ENCODE assay signal across 15 cellular contexts in the genomic region with DNA sequence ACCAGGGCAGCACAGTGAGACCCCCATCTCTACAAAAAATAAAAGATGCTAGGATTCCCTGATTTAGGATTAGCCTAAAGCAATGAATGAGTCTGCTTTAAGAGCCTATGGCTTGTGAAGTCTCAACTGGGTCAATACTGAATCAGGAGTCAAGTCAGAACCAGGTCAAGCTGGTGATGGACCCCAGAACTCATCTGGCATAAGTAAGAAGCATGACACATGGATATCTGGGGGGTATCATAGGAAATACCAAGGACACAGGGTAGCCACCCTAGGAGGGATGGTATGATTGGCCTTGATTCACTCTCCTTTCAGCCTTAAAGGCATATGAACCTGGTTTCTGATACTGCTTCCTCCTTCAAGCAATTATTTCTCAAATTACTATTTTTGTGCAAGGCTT.
A peak's percentile ranks its signal among the peaks of the same experiment; 100 is the strongest.
DNase-seq lines count a peak whose midpoint lies in the region; ATAC-seq and TF ChIP-seq lines count a peak whose summit lies in the region.
"Had no signal": no experiment of that assay in that cellular context is flagged by ENCODE, and none has a peak within 500 bp of the region (broad histone marks: within the 10 kb centered on the region; RNA-seq: fewer than 3 reads in every experiment).

No MANE protein-coding gene starts in this region.

- 0 out of 2 replicates have a peak overlapping the region, but pooled peaks have one; percentile 55 for H3K27ac ChIP-seq in GM23248
- H3K27ac ChIP-seq in fibroblast of lung (ENCODE audit: insufficient read depth, low read length) = no peak overlapping the region
- H3K27ac ChIP-seq in RWPE1 = no peak overlapping the region
- no peak overlapping the region for H3K27ac ChIP-seq in naive thymus-derived CD4-positive, alpha-beta T cell (ENCODE audit: low read depth, low read length)

- no peaks in the 10 kb centered on the region for H3K9me3 ChIP-seq in GM23248 (ENCODE audit: low read depth)
- H3K9me3 ChIP-seq in fibroblast of lung (ENCODE audit: control insufficient read depth, insufficient read depth, low read depth, low read length) = no peaks in the 10 kb centered on the region
- H3K9me3 ChIP-seq in naive thymus-derived CD4-positive, alpha-beta T cell (ENCODE audit: control insufficient read depth in 2 of 3, low read length in 3 of 3) = no peaks in the 10 kb centered on the region
- H3K9me3 ChIP-seq: Caco-2 had no signal

- ATAC-seq in activated CD8-positive, alpha-beta memory T cell treated with anti-CD3 and anti-CD28 coated beads, Interleukin-2, amount 10 ng/mL, durations not matched to agents 7 days and 5 days = no peak
- no peak for ATAC-seq in naive thymus-derived CD4-positive, alpha-beta T cell

- H3K9me3 Mint-ChIP-seq in activated CD8-positive, alpha-beta memory T cell treated with anti-CD3 and anti-CD28 coated beads, Interleukin-2, amount 10 ng/mL, durations not matched to agents 7 days and 5 days (ENCODE audit: low read depth) = no peaks in the 10 kb centered on the region
- no peaks in the 10 kb centered on the region for H3K9me3 Mint-ChIP-seq in activated CD4-positive, alpha-beta memory T cell treated with anti-CD3 and anti-CD28 coated beads for 36 hours
- peaks cover 0 to 7% (median 0%) of the 10 kb centered on the region in 11 donors for H3K9me3 Mint-ChIP-seq in naive thymus-derived CD4-positive, alpha-beta T cell
- H3K9me3 Mint-ChIP-seq: IgD-negative memory B cell had no signal

- H3K4me1 Mint-ChIP-seq in activated CD8-positive, alpha-beta memory T cell treated with anti-CD3 and anti-CD28 coated beads, Interleukin-2, amount 10 ng/mL, durations not matched to agents 7 days and 5 days = peaks cover 82% of the 10 kb centered on the region
- H3K4me1 Mint-ChIP-seq in activated CD4-positive, alpha-beta memory T cell treated with anti-CD3 and anti-CD28 coated beads for 36 hours (ENCODE audit: low read depth) = peaks cover 68% of the 10 kb centered on the region
- H3K4me1 Mint-ChIP-seq in naive thymus-derived CD4-positive, alpha-beta T cell = peaks cover 9 to 73% (median 22%) of the 10 kb centered on the region in 7 donors

- H3K27ac Mint-ChIP-seq in activated CD8-positive, alpha-beta memory T cell treated with anti-CD3 and anti-CD28 coated beads, Interleukin-2, amount 10 ng/mL, durations not matched to agents 7 days and 5 days = peak overlapping the region; percentile 72
- peak overlapping the region; percentile 49 for H3K27ac Mint-ChIP-seq in activated CD4-positive, alpha-beta memory T cell treated with anti-CD3 and anti-CD28 coated beads for 36 hours
- H3K27ac Mint-ChIP-seq in naive thymus-derived CD4-positive, alpha-beta T cell = peak overlapping the region in 1 of 9 donors; percentile 75
- H3K27ac Mint-ChIP-seq: IgD-negative memory B cell had no signal

- no peaks in the 10 kb centered on the region for H3K27me3 Mint-ChIP-seq in activated CD8-positive, alpha-beta memory T cell treated with anti-CD3 and anti-CD28 coated beads, Interleukin-2, amount 10 ng/mL, durations not matched to agents 7 days and 5 days
- H3K27me3 Mint-ChIP-seq in activated CD4-positive, alpha-beta memory T cell treated with anti-CD3 and anti-CD28 coated beads for 36 hours = no peaks in the 10 kb centered on the region
- H3K27me3 Mint-ChIP-seq in naive thymus-derived CD4-positive, alpha-beta T cell = no peaks in the 10 kb centered on the region
- H3K27me3 Mint-ChIP-seq: IgD-negative memory B cell had no signal

- in situ Hi-C loops in GM23248 (cut with MboI) = no loop called here

- no peak overlapping the region for H3K4me2 ChIP-seq in GM23248 (ENCODE audit: unreplicated experiment)
- H3K4me2 ChIP-seq in fibroblast of lung (ENCODE audit: extremely low read depth, insufficient read depth, low read length) = peak overlapping the region; percentile 25

- no peak overlapping the region for H3K4me3 ChIP-seq in GM23248
- no peak overlapping the region for H3K4me3 ChIP-seq in fibroblast of lung (replicated peaks in 1 of 4; ENCODE audit: control extremely low read depth in 1 of 4, insufficient read depth in 1 of 4, low read depth in 3 of 4, low read length in 4 of 4)
- no peak overlapping the region for H3K4me3 ChIP-seq in naive thymus-derived CD4-positive, alpha-beta T cell (ENCODE audit: low read length)

- H4K20me1 ChIP-seq in GM23248 (ENCODE audit: insufficient read depth) (no peaks in the 10 kb centered on the region), fibroblast of lung (ENCODE audit: control insufficient read depth, extremely low read depth, insufficient read depth, low read length) (no peaks in the 10 kb centered on the region)

- POLR2A ChIA-PET in activated CD4-positive, alpha-beta memory T cell treated with anti-CD3 and anti-CD28 coated beads for 36 hours (lab: Charles Lee) = no interaction called here
- POLR2A ChIA-PET in RWPE1 (lab: Yijun Ruan, JAX; ENCODE audit: low non-redundant PET) = no interaction called here
- POLR2A ChIA-PET in naive thymus-derived CD4-positive, alpha-beta T cell (lab: Charles Lee) = interaction anchor here (0.6 to 1.7 kb wide), 2 partner anchors 13 to 185 kb away, joined by 3 read pairs; no protein-coding TSS in a partner anchor

- CTCF ChIA-PET in activated CD8-positive, alpha-beta memory T cell treated with anti-CD3 and anti-CD28 coated beads, Interleukin-2, amount 10 ng/mL, durations not matched to agents 7 days and 5 days (lab: Charles Lee) = no interaction called here
- CTCF ChIA-PET in activated CD4-positive, alpha-beta memory T cell treated with anti-CD3 and anti-CD28 coated beads for 36 hours (lab: Charles Lee) = no interaction called here
- CTCF ChIA-PET in RWPE1 (lab: Yijun Ruan, JAX) = interaction anchor here (0.8 kb wide), 1 partner anchor 286 kb away, joined by 3 read pairs; no protein-coding TSS in a partner anchor
- CTCF ChIA-PET in naive thymus-derived CD4-positive, alpha-beta T cell (lab: Charles Lee) = no interaction called here

- no peak for DNase-seq in activated CD8-positive, alpha-beta memory T cell treated with anti-CD3 and anti-CD28 coated beads, Interleukin-2, amount 10 ng/mL, durations not matched to agents 7 days and 5 days
- DNase-seq in activated CD8-positive, alpha-beta memory T cell treated with anti-CD3 and anti-CD28 coated beads for 24 hours = no peak
- DNase-seq in GM23248 (no peak), fibroblast of lung (ENCODE audit: low read depth in 2 of 2) (no peak), RWPE1 (ENCODE audit: low spot score) (no peak), cerebellum (ENCODE audit: low spot score) (no peak)
- no peak for DNase-seq in activated CD4-positive, alpha-beta memory T cell treated with anti-CD3 and anti-CD28 coated beads for 36 hours
- DNase-seq in naive thymus-derived CD4-positive, alpha-beta T cell = no peak
- DNase-seq: AML-193, Caco-2, NCI-H1417, NCI-H1930, NCI-H2171, NCI-H446 treated with DMSO at 0.1 percent for 48 hours had no signal

- peaks cover 44% of the 10 kb centered on the region for H3F3A ChIP-seq in GM23248 (ENCODE audit: insufficient read depth)

- H3K79me2 ChIP-seq in GM23248 (ENCODE audit: insufficient read depth) = peaks cover 68% of the 10 kb centered on the region
- peaks cover 4% of the 10 kb centered on the region for H3K79me2 ChIP-seq in fibroblast of lung (ENCODE audit: control insufficient read depth, insufficient read depth, low read length)

- no peaks in the 10 kb centered on the region for H3K9me2 ChIP-seq in GM23248 (ENCODE audit: insufficient read depth)

- H2AFZ ChIP-seq in GM23248 (no peak overlapping the region), fibroblast of lung (ENCODE audit: low read length) (no peak overlapping the region)

- H3K9ac ChIP-seq in GM23248 (no peak overlapping the region), fibroblast of lung (ENCODE audit: insufficient read depth, low read length) (no peak overlapping the region)

- H3K4me3 Mint-ChIP-seq in activated CD8-positive, alpha-beta memory T cell treated with anti-CD3 and anti-CD28 coated beads, Interleukin-2, amount 10 ng/mL, durations not matched to agents 7 days and 5 days = peak overlapping the region; percentile 15
- H3K4me3 Mint-ChIP-seq in activated CD4-positive, alpha-beta memory T cell treated with anti-CD3 and anti-CD28 coated beads for 36 hours = peak overlapping the region; percentile 3
- peak overlapping the region in 1 of 10 donors; percentile 44 for H3K4me3 Mint-ChIP-seq in naive thymus-derived CD4-positive, alpha-beta T cell
- H3K4me3 Mint-ChIP-seq: IgD-negative memory B cell had no signal

- H3K27me3 ChIP-seq in GM23248 (replicated peaks; ENCODE audit: insufficient read depth) (no peaks in the 10 kb centered on the region), fibroblast of lung (ENCODE audit: control insufficient read depth, insufficient read depth, low read length) (no peaks in the 10 kb centered on the region)
- H3K27me3 ChIP-seq in naive thymus-derived CD4-positive, alpha-beta T cell (ENCODE audit: control insufficient read depth in 2 of 2, insufficient read depth in 2 of 2, low read length in 2 of 2) = no peaks in the 10 kb centered on the region

- H3K36me3 Mint-ChIP-seq in activated CD8-positive, alpha-beta memory T cell treated with anti-CD3 and anti-CD28 coated beads, Interleukin-2, amount 10 ng/mL, durations not matched to agents 7 days and 5 days = peaks cover 72% of the 10 kb centered on the region
- H3K36me3 Mint-ChIP-seq in activated CD4-positive, alpha-beta memory T cell treated with anti-CD3 and anti-CD28 coated beads for 36 hours = peaks cover 49% of the 10 kb centered on the region
- peaks cover 10 to 58% (median 27%) of the 10 kb centered on the region in 5 donors for H3K36me3 Mint-ChIP-seq in naive thymus-derived CD4-positive, alpha-beta T cell

- intact Hi-C loops in activated CD4-positive, alpha-beta memory T cell treated with anti-CD3 and anti-CD28 coated beads for 36 hours (cut with micrococcal nuclease) = no loop called here
- intact Hi-C loops in naive thymus-derived CD4-positive, alpha-beta T cell (cut with micrococcal nuclease) = no loop called here

- peaks cover 18% of the 10 kb centered on the region for H3K36me3 ChIP-seq in GM23248 (ENCODE audit: low read depth)
- H3K36me3 ChIP-seq in fibroblast of lung (ENCODE audit: control insufficient read depth, insufficient read depth, low read length) = peaks cover 1% of the 10 kb centered on the region
- peaks cover 0 to 3% (median 0%) of the 10 kb centered on the region in 3 experiments for H3K36me3 ChIP-seq in naive thymus-derived CD4-positive, alpha-beta T cell (ENCODE audit: control insufficient read depth in 2 of 3, insufficient read depth in 3 of 3, low read length in 3 of 3)

- H3K4me1 ChIP-seq in GM23248 (ENCODE audit: insufficient read depth) = peaks cover 38% of the 10 kb centered on the region
- peaks cover 16% of the 10 kb centered on the region for H3K4me1 ChIP-seq in fibroblast of lung (ENCODE audit: control insufficient read depth, extremely low read depth, insufficient read depth, low read length)
- no peaks in the 10 kb centered on the region for H3K4me1 ChIP-seq in naive thymus-derived CD4-positive, alpha-beta T cell (ENCODE audit: control insufficient read depth in 2 of 2, insufficient read depth in 2 of 2, low read length in 2 of 2)
- H3K4me1 ChIP-seq: Caco-2 had no signal

- TF ChIP-seq CTCF in fibroblast of lung (conservative IDR thresholded peaks at IDR 0.05 in 1 of 2, IDR thresholded peaks at IDR 0.05 in 1 of 2; ENCODE audit: low read depth in 1 of 2, low read length in 2 of 2) = no peak
- TF ChIP-seq CTCF in RWPE1 (conservative IDR thresholded peaks at IDR 0.05; ENCODE audit: low read depth) = no peak
